8 cellular contexts compared by ENCODE assay signal in the genomic region with DNA sequence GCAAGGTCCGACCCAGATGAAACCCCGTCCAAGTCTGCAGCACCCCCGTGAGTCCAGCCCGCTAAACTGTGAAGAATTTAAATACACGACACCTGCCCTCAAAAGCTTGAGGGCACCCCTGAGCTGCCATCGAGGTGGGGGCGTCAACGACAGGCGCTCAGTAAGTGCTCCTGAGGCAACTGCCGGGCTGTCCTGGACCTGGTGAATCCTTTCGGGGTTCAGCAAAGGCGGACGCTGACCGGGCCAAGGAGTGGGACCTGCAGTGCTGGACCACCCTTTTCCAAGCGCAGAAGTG. TPM values are rescaled to one million over a fixed set of nuclear protein-coding genes. Genes with fewer than 3 reads are reported as not detected.
DNase-seq lines count a peak whose midpoint lies in the region; ATAC-seq, FAIRE-seq and TF ChIP-seq lines count a peak whose summit lies in the region.

No MANE protein-coding gene starts in this region.

- peak; percentile 27 for DNase-seq in activated CD4-positive, alpha-beta T cell treated with anti-CD3 and anti-CD28 coated beads for 36 hours
- no peak for DNase-seq in activated CD4-positive, alpha-beta T cell treated with anti-CD3 and anti-CD28 coated beads, Interleukin-2, amount 50 U/mL, for 4 hours
- peak; percentile 45 for DNase-seq in endothelial cell of umbilical vein (ENCODE audit: low read depth, low spot score)
- peak; percentile 50 for DNase-seq in osteoblast (ENCODE audit: insufficient read length, low spot score, missing footprints)
- DNase-seq in NCI-H526 treated with DMSO at 0.1 percent for 48 hours (lab: John Stamatoyannopoulos, UW), result no peak
- DNase-seq in pons (ENCODE audit: low spot score), result no peak
- no peak for DNase-seq in DMS153 (lab: John Stamatoyannopoulos, UW)

- CTCF ChIA-PET in activated CD4-positive, alpha-beta T cell treated with anti-CD3 and anti-CD28 coated beads for 36 hours (lab: Charles Lee), result interaction anchor here (2.5 kb wide), 1 partner anchor 10 kb away, joined by 14 read pairs; no protein-coding TSS in a partner anchor
- CTCF ChIA-PET in endothelial cell of umbilical vein (lab: Charles Lee), result interaction anchor here (2.0 to 2.3 kb wide), 2 partner anchors 13 to 218 kb away, joined by 7 to 8 read pairs; no protein-coding TSS in a partner anchor

- H3K4me1 ChIP-seq in OCI-LY3 (ENCODE audit: low read length), result peaks cover 33% of the 10 kb centered on the region
- peaks cover 11% of the 10 kb centered on the region for H3K4me1 ChIP-seq in endothelial cell of umbilical vein (ENCODE audit: control insufficient read depth, extremely low read depth, insufficient read depth, low read length)
- peaks cover 15% of the 10 kb centered on the region for H3K4me1 ChIP-seq in osteoblast (ENCODE audit: insufficient read depth, low read length)

- H3K4me3 Mint-ChIP-seq in activated CD4-positive, alpha-beta T cell treated with anti-CD3 and anti-CD28 coated beads for 36 hours, result peak overlapping the region; percentile 81

- no peaks in the 10 kb centered on the region for H3K36me3 ChIP-seq in OCI-LY3 (replicated peaks; ENCODE audit: low read depth, low read length)
- H3K36me3 ChIP-seq in endothelial cell of umbilical vein (ENCODE audit: control insufficient read depth in 2 of 2, extremely low read depth in 1 of 2, insufficient read depth in 2 of 2, low read length in 2 of 2), result peaks cover 0 to 6% of the 10 kb centered on the region in 2 experiments
- peaks cover 17% of the 10 kb centered on the region for H3K36me3 ChIP-seq in osteoblast (ENCODE audit: insufficient read depth, low read length)

- no peaks in the 10 kb centered on the region for H3K9me3 Mint-ChIP-seq in activated CD4-positive, alpha-beta T cell treated with anti-CD3 and anti-CD28 coated beads for 36 hours (ENCODE audit: low read depth)

- dilution Hi-C loops in endothelial cell of umbilical vein (cut with MboI; ENCODE audit: extremely low pct_ligation_motif_present, low sequenced_read_pairs), result no loop called here

- no peak for TF ChIP-seq CTCF in OCI-LY3 (IDR thresholded peaks at IDR 0.05; ENCODE audit: low read depth, low read length)
- TF ChIP-seq CTCF in endothelial cell of umbilical vein (IDR thresholded peaks at IDR 0.05; ENCODE audit: extremely low read depth in 1 of 2, insufficient read depth in 1 of 2, low read depth in 1 of 2, low read length in 2 of 2), result no peak
- no peak for TF ChIP-seq CTCF in osteoblast (IDR thresholded peaks at IDR 0.05; ENCODE audit: extremely low read depth, low read depth, low read length)

- H2AFZ ChIP-seq in OCI-LY3 (ENCODE audit: low read depth, low read length) (no peak overlapping the region), endothelial cell of umbilical vein (ENCODE audit: low read depth, low read length) (peak overlapping the region; percentile 53), osteoblast (ENCODE audit: low read length) (peak overlapping the region; percentile 97)

- H3K79me2 ChIP-seq in OCI-LY3 (ENCODE audit: low read length) (peaks cover 4% of the 10 kb centered on the region), endothelial cell of umbilical vein (ENCODE audit: control insufficient read depth, insufficient read depth, low read length) (peaks cover 3% of the 10 kb centered on the region), osteoblast (ENCODE audit: insufficient read depth, low read length) (peaks cover 31% of the 10 kb centered on the region)

- H3K9me1 ChIP-seq in endothelial cell of umbilical vein (replicated peaks; ENCODE audit: control insufficient read depth, extremely low read depth, insufficient read depth, low read length), result no peaks in the 10 kb centered on the region

- H4K20me1 ChIP-seq in OCI-LY3 (ENCODE audit: insufficient read depth, low read length) (no peaks in the 10 kb centered on the region; the same call in 1 of the 2 replicates), endothelial cell of umbilical vein (replicated peaks; ENCODE audit: control insufficient read depth, extremely low read depth, insufficient read depth, low read length) (no peaks in the 10 kb centered on the region), osteoblast (ENCODE audit: insufficient read depth, low read length) (peaks cover 24% of the 10 kb centered on the region)

- POLR2A ChIA-PET in activated CD4-positive, alpha-beta T cell treated with anti-CD3 and anti-CD28 coated beads for 36 hours (lab: Charles Lee), result no interaction called here
- POLR2A ChIA-PET in endothelial cell of umbilical vein (lab: Charles Lee), result no interaction called here

- ATAC-seq in activated CD4-positive, alpha-beta T cell treated with anti-CD3 and anti-CD28 coated beads for 36 hours, result no peak

- H3K36me3 Mint-ChIP-seq in activated CD4-positive, alpha-beta T cell treated with anti-CD3 and anti-CD28 coated beads for 36 hours (ENCODE audit: low read depth), result peaks cover 4% of the 10 kb centered on the region

- peak overlapping the region; percentile 69; the same call in 1 of the 2 replicates for H3K27ac ChIP-seq in OCI-LY3 (ENCODE audit: low read length)
- H3K27ac ChIP-seq in endothelial cell of umbilical vein (ENCODE audit: insufficient read depth, low read depth, low read length), result peak overlapping the region; percentile 91
- H3K27ac ChIP-seq in osteoblast (ENCODE audit: low read depth, low read length), result peak overlapping the region; percentile 99

- no peak for FAIRE-seq in endothelial cell of umbilical vein (lab: Jason Lieb, UNC)

- no peak for TF ChIP-seq POLR2A in endothelial cell of umbilical vein (IDR thresholded peaks at IDR 0.05; ENCODE audit: low read depth, low read length)

- H3K27ac Mint-ChIP-seq in activated CD4-positive, alpha-beta T cell treated with anti-CD3 and anti-CD28 coated beads for 36 hours, result no peak overlapping the region

- H3K4me1 Mint-ChIP-seq in activated CD4-positive, alpha-beta T cell treated with anti-CD3 and anti-CD28 coated beads for 36 hours, result peaks cover 23% of the 10 kb centered on the region

- intact Hi-C loops in activated CD4-positive, alpha-beta T cell treated with anti-CD3 and anti-CD28 coated beads for 36 hours (cut with DNase I, micrococcal nuclease), result loop anchor here in 1 of 2 experiments (2.0 kb wide), 1 partner anchor 130 kb away; a partner anchor contains a TSS
- intact Hi-C loops in endothelial cell of umbilical vein (cut with micrococcal nuclease), result no loop called here

- H3K27me3 Mint-ChIP-seq in activated CD4-positive, alpha-beta T cell treated with anti-CD3 and anti-CD28 coated beads for 36 hours, result peaks cover 16% of the 10 kb centered on the region

- peak overlapping the region; percentile 85 for H3K4me3 ChIP-seq in OCI-LY3 (ENCODE audit: low read length)
- H3K4me3 ChIP-seq in endothelial cell of umbilical vein (replicated peaks in 1 of 3; ENCODE audit: insufficient read depth in 1 of 3, low read depth in 1 of 3, low read length in 3 of 3), result peak overlapping the region; percentile 53 to 64 (median 55)
- H3K4me3 ChIP-seq in osteoblast (ENCODE audit: insufficient read depth, low read length), result peak overlapping the region; percentile 100

- H3K27me3 ChIP-seq in OCI-LY3 (ENCODE audit: low read depth, low read length) (peaks cover 12% of the 10 kb centered on the region; the same call in 1 of the 2 replicates), endothelial cell of umbilical vein (ENCODE audit: control insufficient read depth in 2 of 2, insufficient read depth in 2 of 2, low read length in 2 of 2) (peaks cover 6 to 8% of the 10 kb centered on the region in 2 experiments), osteoblast (ENCODE audit: insufficient read depth, low read length) (peaks cover 6% of the 10 kb centered on the region)

- BruUV-seq in endothelial cell of umbilical vein (replicated peaks; lab: Mats Ljungman, UMichigan), result no TSS peak

- H3K4me2 ChIP-seq in OCI-LY3 (ENCODE audit: low read length), result peak overlapping the region; percentile 77
- H3K4me2 ChIP-seq in endothelial cell of umbilical vein (ENCODE audit: insufficient read depth, low read length), result peak overlapping the region; percentile 64
- peak overlapping the region; percentile 79 for H3K4me2 ChIP-seq in osteoblast (ENCODE audit: insufficient read depth, low read length)

- no peaks in the 10 kb centered on the region for H3K9me3 ChIP-seq in OCI-LY3 (ENCODE audit: insufficient read depth, low read length)
- no peaks in the 10 kb centered on the region for H3K9me3 ChIP-seq in endothelial cell of umbilical vein (replicated peaks; ENCODE audit: control insufficient read depth, insufficient read depth, low read length)
- no peaks in the 10 kb centered on the region for H3K9me3 ChIP-seq in osteoblast (ENCODE audit: low read depth, low read length)

- H3K9ac ChIP-seq in OCI-LY3 (ENCODE audit: low read length) (peak overlapping the region; percentile 64; the same call in 1 of the 2 replicates), endothelial cell of umbilical vein (replicated peaks; ENCODE audit: extremely low read depth, insufficient read depth, low read length) (peak overlapping the region; percentile 92)

TF ChIP-seq in endothelial cell of umbilical vein, 7 proteins besides CTCF, POLR2A, EP300 and RAD21:
- TF ChIP-seq EZH2 (IDR thresholded peaks at IDR 0.05; ENCODE audit: borderline replicate concordance, low read depth, low read length, severe bottlenecking) (no peak), POLR2AphosphoS5 (IDR thresholded peaks at IDR 0.05; ENCODE audit: insufficient read depth, low read depth, low read length) (no peak), MYC (IDR thresholded peaks at IDR 0.05; ENCODE audit: low read depth, low read length) (no peak), FOS (IDR thresholded peaks at IDR 0.05; ENCODE audit: borderline replicate concordance, insufficient read depth, low read length) (no peak), GATA2 (IDR thresholded peaks at IDR 0.05; ENCODE audit: insufficient read depth, insufficient read length, low read depth, low read length) (no peak)
- TF ChIP-seq, protein P1, sequence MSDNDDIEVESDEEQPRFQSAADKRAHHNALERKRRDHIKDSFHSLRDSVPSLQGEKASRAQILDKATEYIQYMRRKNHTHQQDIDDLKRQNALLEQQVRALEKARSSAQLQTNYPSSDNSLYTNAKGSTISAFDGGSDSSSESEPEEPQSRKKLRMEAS (IDR thresholded peaks at IDR 0.05; ENCODE audit: insufficient read depth, insufficient read length), result no peak

RNA-seq across cellular contexts. Expression of a gene that starts 0.5 kb away (rescaled TPM):
- 10 to 100 TPM; 12.3 to 13.0 TPM for total RNA-seq in activated CD4-positive, alpha-beta T cell treated with anti-CD3 and anti-CD28 coated beads for 36 hours
- total RNA-seq in endothelial cell of umbilical vein (17.6 and 25.9 TPM in 2 replicates), osteoblast (19.5 and 25.9 TPM in 2 replicates)
- 20.4 and 21.1 TPM in 2 replicates for polyA plus RNA-seq in endothelial cell of umbilical vein
- polyA plus RNA-seq in endothelial cell of umbilical vein (2011; cell fraction: cytosol; rRNA removed), result 10.0 and 15.4 TPM in 2 replicates
- 32.2 and 34.5 TPM in 2 replicates for polyA plus RNA-seq in endothelial cell of umbilical vein (2011; cell fraction: nucleus; rRNA removed)
- polyA plus RNA-seq in endothelial cell of umbilical vein (2012), result 11.6 and 17.0 TPM in 2 replicates
- 17.2 and 23.8 TPM in 2 replicates for polyA minus RNA-seq in endothelial cell of umbilical vein
- polyA minus RNA-seq in endothelial cell of umbilical vein (2011; cell fraction: cytosol; rRNA and poly(A)+ RNA removed), result 8.7 TPM
- 29.0 and 30.3 TPM in 2 replicates for polyA minus RNA-seq in endothelial cell of umbilical vein (2011; cell fraction: nucleus; rRNA and poly(A)+ RNA removed)

Comparison
In these comparisons a context has a peak if more than half of its experiments do, and no peak if none do; other contexts are left out.
1. DNase-seq: peak in activated CD4-positive, alpha-beta T cell treated with anti-CD3 and anti-CD28 coated beads for 36 hours (single experiment), endothelial cell of umbilical vein (single experiment) and osteoblast (single experiment); none in activated CD4-positive, alpha-beta T cell treated with anti-CD3 and anti-CD28 coated beads, Interleukin-2, amount 50 U/mL, for 4 hours (0 of 2), NCI-H526 treated with DMSO at 0.1 percent for 48 hours (single experiment), pons (single experiment) and DMS153 (single experiment).
2. Peak in every context shown above with its lines, with median percentiles within 50 percentile points of each other: H3K27ac ChIP-seq, H3K4me2 ChIP-seq and H3K4me3 ChIP-seq.